Comparison of ENCODE assay signal across 11 cellular contexts in genomic region chr9:136326777-136327312, GRCh38. TPM values are rescaled to one million over a fixed set of nuclear protein-coding genes. Genes with fewer than 3 reads are reported as not detected.
DNase-seq lines count a peak whose midpoint lies in the region; ATAC-seq and TF ChIP-seq lines count a peak whose summit lies in the region.
"Had no signal": no experiment of that assay in that cellular context is flagged by ENCODE, and none has a peak within 500 bp of the region (broad histone marks: within the 10 kb centered on the region; RNA-seq: fewer than 3 reads in every experiment).

No MANE protein-coding gene starts in this region.

- H3K4me1 Mint-ChIP-seq in stimulated activated naive CD8-positive, alpha-beta T cell treated with anti-CD3 and anti-CD28 coated beads, Interleukin-15, amount 100 ng/mL, for 72 hours: peaks cover 17% of the 10 kb centered on the region

- H3K4me3 ChIP-seq in kidney epithelial cell (ENCODE audit: low read depth, low read length): peak overlapping the region; percentile 26

- peaks cover 13% of the 10 kb centered on the region for H3K27me3 ChIP-seq in kidney epithelial cell (ENCODE audit: control insufficient read depth, insufficient read depth, low read length)

- H3K4me3 Mint-ChIP-seq in stimulated activated naive CD8-positive, alpha-beta T cell treated with anti-CD3 and anti-CD28 coated beads, Interleukin-15, amount 100 ng/mL, for 72 hours: peak overlapping the region; percentile 68 to 76

- no peaks in the 10 kb centered on the region for H3K36me3 ChIP-seq in kidney epithelial cell (ENCODE audit: control insufficient read depth, insufficient read depth, low read length)
- H3K36me3 ChIP-seq: neutrophil had no signal

- peak; percentile 18 to 37 for ATAC-seq in activated naive CD4-positive, alpha-beta T cell treated with anti-CD3 and anti-CD28 coated beads, Interleukin-2, amount 50 U/mL, for 72 hours
- ATAC-seq in stimulated activated naive CD8-positive, alpha-beta T cell treated with anti-CD3 and anti-CD28 coated beads, Interleukin-15, amount 100 ng/mL, for 72 hours: peak; percentile 29
- ATAC-seq in HG03520 (IDR thresholded peaks at IDR 0.05; ENCODE audit: unreplicated experiment) (no peak), HG02884 (IDR thresholded peaks at IDR 0.05; ENCODE audit: unreplicated experiment) (no peak)

- H3K36me3 Mint-ChIP-seq in activated naive CD4-positive, alpha-beta T cell treated with anti-CD3 and anti-CD28 coated beads, Interleukin-2, amount 50 U/mL, for 72 hours: no peaks in the 10 kb centered on the region
- H3K36me3 Mint-ChIP-seq: activated CD8-positive, alpha-beta memory T cell treated with anti-CD3 and anti-CD28 coated beads, Interleukin-2, amount 10 ng/mL, durations not matched to agents 7 days and 5 days had no signal

- no peak for DNase-seq in HEK293T (ENCODE audit: extremely low spot score)
- no peak for DNase-seq in activated naive CD4-positive, alpha-beta T cell treated with anti-CD3 and anti-CD28 coated beads, Interleukin-2, amount 50 U/mL, for 72 hours (ENCODE audit: low spot score in 2 of 2)
- no peak for DNase-seq in kidney epithelial cell (ENCODE audit: low read depth)
- DNase-seq in stimulated activated naive CD8-positive, alpha-beta T cell treated with anti-CD3 and anti-CD28 coated beads, Interleukin-15, amount 100 ng/mL, for 72 hours: no peak
- no peak for DNase-seq in NCI-H2196 treated with DMSO at 0.1 percent for 48 hours (lab: John Stamatoyannopoulos, UW; ENCODE audit: unreplicated experiment)
- DNase-seq in NOMO-1 treated with dmso at 0.1 percent for 144 hours (lab: John Stamatoyannopoulos, UW; ENCODE audit: unreplicated experiment): no peak
- DNase-seq: activated CD8-positive, alpha-beta memory T cell treated with anti-CD3 and anti-CD28 coated beads, Interleukin-2, amount 10 ng/mL, durations not matched to agents 7 days and 5 days; MV-4-11 had no signal

- no peaks in the 10 kb centered on the region for H3K27me3 Mint-ChIP-seq in stimulated activated naive CD8-positive, alpha-beta T cell treated with anti-CD3 and anti-CD28 coated beads, Interleukin-15, amount 100 ng/mL, for 72 hours

- H3K9me3 Mint-ChIP-seq in activated naive CD4-positive, alpha-beta T cell treated with anti-CD3 and anti-CD28 coated beads, Interleukin-2, amount 50 U/mL, for 72 hours: no peaks in the 10 kb centered on the region
- H3K9me3 Mint-ChIP-seq in stimulated activated naive CD8-positive, alpha-beta T cell treated with anti-CD3 and anti-CD28 coated beads, Interleukin-15, amount 100 ng/mL, for 72 hours: no peaks in the 10 kb centered on the region

- no peak for TF ChIP-seq CTCF in kidney epithelial cell (IDR thresholded peaks at IDR 0.05; ENCODE audit: insufficient read depth, low read length, poor library complexity, severe bottlenecking)

- CTCF ChIA-PET in HEK293T (lab: Yijun Ruan, JAX): interaction anchor here (1.1 kb wide), 1 partner anchor 13 kb away, joined by 4 read pairs; no protein-coding TSS in a partner anchor

- POLR2A ChIA-PET in HEK293T (lab: Yijun Ruan, JAX): interaction anchor here (0.8 to 1.0 kb wide), 2 partner anchors 9 to 10 kb away, joined by 3 to 4 read pairs; no protein-coding TSS in a partner anchor

- H3K27ac Mint-ChIP-seq in activated naive CD4-positive, alpha-beta T cell treated with anti-CD3 and anti-CD28 coated beads, Interleukin-2, amount 50 U/mL, for 72 hours: no peak overlapping the region
- H3K27ac Mint-ChIP-seq in stimulated activated naive CD8-positive, alpha-beta T cell treated with anti-CD3 and anti-CD28 coated beads, Interleukin-15, amount 100 ng/mL, for 72 hours: peak overlapping the region; percentile 65 to 67
- H3K27ac Mint-ChIP-seq: activated CD8-positive, alpha-beta memory T cell treated with anti-CD3 and anti-CD28 coated beads, Interleukin-2, amount 10 ng/mL, durations not matched to agents 7 days and 5 days had no signal

TF ChIP-seq in HEK293T, 16 proteins besides CTCF, POLR2A, EP300 and RAD21:
- TF ChIP-seq HDGF (IDR thresholded peaks at IDR 0.05; ENCODE audit: borderline replicate concordance): 0 out of 2 replicates have a peak, but pooled peaks have one; percentile 18
- no peak for TF ChIP-seq BHLHE40 (IDR thresholded peaks at IDR 0.05; ENCODE audit: borderline replicate concordance)

RNA-seq across cellular contexts. Expression of gene GPSM1, which starts 0.5 kb away (rescaled TPM):
- 10 to 100 TPM in 1 of 2 donors, 1 to 10 TPM in 1; 8.5 to 12.3 TPM for total RNA-seq in activated naive CD4-positive, alpha-beta T cell treated with anti-CD3 and anti-CD28 coated beads, Interleukin-2, amount 50 U/mL, for 72 hours
- total RNA-seq in kidney epithelial cell: 31.8 and 41.3 TPM in 2 replicates

RNA-seq across cellular contexts. Expression of gene CCDC187, which starts 23.0 kb away (rescaled TPM):
- under 1 TPM in 1 of 2 donors, not detected in 1; 0.02 TPM for total RNA-seq in activated naive CD4-positive, alpha-beta T cell treated with anti-CD3 and anti-CD28 coated beads, Interleukin-2, amount 50 U/mL, for 72 hours
- under 0.01 and 0.04 TPM in 2 replicates for total RNA-seq in kidney epithelial cell
- total RNA-seq: activated CD8-positive, alpha-beta memory T cell treated with anti-CD3 and anti-CD28 coated beads, Interleukin-2, amount 10 ng/mL, durations not matched to agents 7 days and 5 days had no signal

RNA-seq across cellular contexts. Expression of gene DNLZ, which starts 36.7 kb away (rescaled TPM):
- total RNA-seq in activated naive CD4-positive, alpha-beta T cell treated with anti-CD3 and anti-CD28 coated beads, Interleukin-2, amount 50 U/mL, for 72 hours: 10 to 100 TPM; 10.6 to 15.6 TPM
- 24.3 and 27.5 TPM in 2 replicates for total RNA-seq in kidney epithelial cell

RNA-seq across cellular contexts. Expression of gene CARD9, which starts 46.6 kb away (rescaled TPM):
- 1 to 10 TPM; 1.3 to 1.7 TPM for total RNA-seq in activated naive CD4-positive, alpha-beta T cell treated with anti-CD3 and anti-CD28 coated beads, Interleukin-2, amount 50 U/mL, for 72 hours
- total RNA-seq in kidney epithelial cell: 1.9 and 2.0 TPM in 2 replicates

Comparison
In these comparisons a context has a peak if more than half of its experiments do, and no peak if none do; other contexts are left out.
1. ATAC-seq: peak in activated naive CD4-positive, alpha-beta T cell treated with anti-CD3 and anti-CD28 coated beads, Interleukin-2, amount 50 U/mL, for 72 hours (2 of 2) and stimulated activated naive CD8-positive, alpha-beta T cell treated with anti-CD3 and anti-CD28 coated beads, Interleukin-15, amount 100 ng/mL, for 72 hours (single experiment); none in HG03520 (single experiment) and HG02884 (single experiment).
2. H3K27ac Mint-ChIP-seq: peak in stimulated activated naive CD8-positive, alpha-beta T cell treated with anti-CD3 and anti-CD28 coated beads, Interleukin-15, amount 100 ng/mL, for 72 hours (2 of 2); none in activated naive CD4-positive, alpha-beta T cell treated with anti-CD3 and anti-CD28 coated beads, Interleukin-2, amount 50 U/mL, for 72 hours (0 of 2).